Comparison of ENCODE assay signal across 26 cellular contexts in the genomic region with DNA sequence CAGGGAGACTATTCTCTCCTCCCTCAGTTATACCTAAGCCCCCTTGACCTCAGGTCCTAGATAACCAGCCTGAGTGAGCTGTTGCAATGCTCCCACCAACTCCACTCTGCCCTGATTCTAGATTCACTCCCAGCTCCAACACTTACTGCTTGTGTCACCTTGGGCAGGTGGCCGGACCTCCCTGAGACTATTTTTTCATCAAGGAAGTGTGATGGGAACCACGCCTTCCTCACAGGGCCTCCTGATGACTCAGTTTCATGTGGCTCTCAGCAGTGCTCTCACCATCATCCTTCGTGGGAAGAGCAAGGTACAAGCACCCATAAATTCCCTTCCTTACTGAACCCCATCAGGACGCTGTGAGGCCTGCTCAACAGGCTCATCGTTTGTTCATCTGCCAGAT.
"Had no signal": no experiment of that assay in that cellular context is flagged by ENCODE, and none has a peak within 500 bp of the region (broad histone marks: within the 10 kb centered on the region; RNA-seq: fewer than 3 reads in every experiment).

No MANE protein-coding gene starts in this region.

- H3K36me3 ChIP-seq: left lung, lower lobe of right lung, pancreas, prostate gland, right lobe of liver, stomach, thoracic aorta, tibial artery, uterus had no signal

- H3K4me3 ChIP-seq: left lung, lower lobe of right lung, pancreas, prostate gland, right lobe of liver, skin epidermis, stomach, thoracic aorta, tibial artery, uterus had no signal

- H3K4me1 ChIP-seq: left lung, lower lobe of right lung, pancreas, prostate gland, right lobe of liver, stomach, tibial artery, uterus had no signal

- ATAC-seq: left colon; left lung; lower lobe of right lung; naive thymus-derived CD8-positive, alpha-beta T cell; pancreas; right lobe of liver; stimulated activated naive B cell treated with anti-CD40 and anti-IgM and Interleukin-4, amounts not matched to agents 10 μg/mL and 1 μg/mL and 100 μg/mL, for 72 hours; stimulated activated naive CD8-positive, alpha-beta T cell treated with anti-CD3 and anti-CD28 coated beads, Interleukin-15, Interleukin-2, amounts not matched to agents 100 U/mL and 50 U/mL, for 24 hours had no signal

- H3K27me3 ChIP-seq: left lung, pancreas, right lobe of liver, stomach, tibial artery, uterus had no signal

- H3K27ac ChIP-seq: left lung, lower lobe of right lung, pancreas, prostate gland, right lobe of liver, skin epidermis, stomach, thoracic aorta, tibial artery, uterus had no signal

- DNase-seq: hippocampal formation; immature natural killer cell; kidney; left colon; left lung; lower lobe of right lung; mammary epithelial cell; mesenchymal stem cell; naive thymus-derived CD8-positive, alpha-beta T cell; nucleus accumbens; pancreas; retina; stimulated activated CD4-positive, alpha-beta T cell treated with anti-CD3 and anti-CD28 coated beads, Interleukin-12 subunit alpha, Interleukin-12 subunit beta, amount 100 ng/mL, for 4 hours; stimulated activated CD4-positive, alpha-beta T cell treated with anti-CD3 and anti-CD28 coated beads, Interleukin-15, amount 100 ng/mL, for 24 hours; stimulated activated CD4-positive, alpha-beta T cell treated with anti-CD3 and anti-CD28 coated beads, Interleukin-2, amount 100 ng/mL, for 24 hours; stimulated activated CD4-positive, alpha-beta T cell treated with anti-CD3 and anti-CD28 coated beads, Interleukin-4, amount 100 ng/mL, for 1 hour; stimulated activated naive B cell treated with anti-CD40 and anti-IgM and Interleukin-4, amounts not matched to agents 10 μg/mL and 1 μg/mL and 100 μg/mL, for 72 hours; stimulated activated naive CD8-positive, alpha-beta T cell treated with anti-CD3 and anti-CD28 coated beads, Interleukin-15, Interleukin-2, amounts not matched to agents 100 U/mL and 50 U/mL, for 24 hours; trophoblast cell; uterus had no signal

- H3K9me3 ChIP-seq: pancreas, prostate gland, right lobe of liver, thoracic aorta, uterus had no signal
